8 cellular contexts compared by ENCODE assay signal in genomic region chr10:125895130-125896087, GRCh38. TPM values are rescaled to one million over a fixed set of nuclear protein-coding genes. Genes with fewer than 3 reads are reported as not detected.
DNase-seq lines count a peak whose midpoint lies in the region; FAIRE-seq and TF ChIP-seq lines count a peak whose summit lies in the region.
"Not testable (repeated sequence)": the region's sequence is repeated elsewhere in the genome, so short reads cannot be mapped to it uniquely, and the experiment has no call there.

No MANE protein-coding gene starts in this region.

- peaks cover 24% of the 10 kb centered on the region for H3K27me3 ChIP-seq in neutrophil
- not testable (repeated sequence) for H3K27me3 ChIP-seq in stomach smooth muscle (ENCODE audit: control insufficient read depth in 1 of 2, insufficient read depth in 2 of 2, low read length in 2 of 2)

- H3K27ac ChIP-seq in neutrophil = not testable (repeated sequence)
- peak overlapping the region; percentile 18 for H3K27ac ChIP-seq in stomach smooth muscle (ENCODE audit: low read length)

- H3K4me1 ChIP-seq in ES-I3 (ENCODE audit: insufficient read depth, low read length); stomach smooth muscle (ENCODE audit: control insufficient read depth, insufficient read depth, low read length): not testable (repeated sequence)
- H3K4me1 ChIP-seq in neutrophil (ENCODE audit: control insufficient read depth in 1 of 2, insufficient read depth in 1 of 2, low read depth in 1 of 2, low read length in 1 of 2) = peaks cover 4 to 11% of the 10 kb centered on the region in 2 experiments

- in situ Hi-C loops in KBM-7 (cut with MboI; ENCODE audit: low pct_unique_long_range_greater_than_20kb, low sequenced_read_pairs) = not testable (repeated sequence)

- peak overlapping the region; percentile 49 for H3K9ac ChIP-seq in ES-I3 (ENCODE audit: low read depth, low read length)
- H3K9ac ChIP-seq in stomach smooth muscle (ENCODE audit: low read length in 2 of 2) = peak overlapping the region; percentile 37 to 75

- peak; percentile 16 for DNase-seq in H54 (ENCODE audit: insufficient read length, low spot score)
- peak; percentile 55 for DNase-seq in KBM-7
- peak; percentile 64 for DNase-seq in T1000 (lab: John Stamatoyannopoulos, UW)
- peak in 55 of 58 donors; percentile 7 to 70 (median 40) for DNase-seq in anterior cingulate cortex (lab: John Stamatoyannopoulos, UW)
- DNase-seq in cardiac septum (ENCODE audit: low spot score) = peak; percentile 86

- H3K36me3 ChIP-seq in ES-I3 (ENCODE audit: insufficient read depth, low read length); neutrophil; stomach smooth muscle (ENCODE audit: control insufficient read depth in 2 of 2, insufficient read depth in 2 of 2, low read length in 2 of 2): not testable (repeated sequence)

- H3K9me3 ChIP-seq in ES-I3 (ENCODE audit: control insufficient read depth, insufficient read depth, low read length); neutrophil; stomach smooth muscle (ENCODE audit: control insufficient read depth in 2 of 2, low read length in 2 of 2): not testable (repeated sequence)

- peak overlapping the region; percentile 70 to 81 for H3K4me3 ChIP-seq in neutrophil (ENCODE audit: low read depth in 1 of 2, low read length in 1 of 2)
- H3K4me3 ChIP-seq in stomach smooth muscle (ENCODE audit: low read length in 2 of 2) = peak overlapping the region; percentile 59 to 79

- not testable (repeated sequence) for FAIRE-seq in H54 (lab: Jason Lieb, UNC)

- not testable (repeated sequence) for TF ChIP-seq CTCF in neutrophil (IDR thresholded peaks at IDR 0.05)

- not testable (repeated sequence) for TF ChIP-seq POLR2A in H54 (IDR thresholded peaks at IDR 0.05; ENCODE audit: low read depth, low read length)

- intact Hi-C loops in cardiac septum (cut with DNase I) = not testable (repeated sequence)

RNA-seq across cellular contexts. Expression of gene FANK1, which starts 1.0 kb away (rescaled TPM):
- 0.43 TPM for total RNA-seq in cardiac septum

RNA-seq across cellular contexts. Expression of gene DHX32, which starts 14.3 kb away (rescaled TPM):
- total RNA-seq in cardiac septum = 45.1 TPM

Comparison
In these comparisons a context has a peak if more than half of its experiments do, and no peak if none do; other contexts are left out.
1. DNase-seq: peak in every context shown above with its lines; median percentile 86 in cardiac septum; 64 in T1000; 55 in KBM-7; 40 in anterior cingulate cortex; 16 in H54.